ENCODE assay signal across 1 cellular context in genomic region chr6:121697921-121698320, GRCh38.
TF ChIP-seq lines count a peak whose summit lies in the region.

No MANE protein-coding gene starts in this region.

TF ChIP-seq in IMR-90, 13 proteins besides CTCF, POLR2A, EP300 and RAD21 (continued from another document):
- TF ChIP-seq ELK1 (IDR thresholded peaks at IDR 0.05; ENCODE audit: borderline replicate concordance, low read depth, low read length) = no peak
- no peak for TF ChIP-seq SMC3 (IDR thresholded peaks at IDR 0.05; ENCODE audit: low read depth, low read length)
- TF ChIP-seq CHD1 (IDR thresholded peaks at IDR 0.05; ENCODE audit: low read depth, low read length) = no peak
- no peak for TF ChIP-seq FOS (IDR thresholded peaks at IDR 0.05; ENCODE audit: low read depth, low read length)
